Comparison of ENCODE assay signal across 1 cellular context in genomic region chr4:5045099-5045498, GRCh38.
TF ChIP-seq lines count a peak whose summit lies in the region.

No MANE protein-coding gene starts in this region.

TF ChIP-seq in HepG2, 621 proteins besides CTCF, POLR2A, EP300 and RAD21:
- TF ChIP-seq RELA (CRISPR knock-in tag; IDR thresholded peaks at IDR 0.05) (no peak), HNF4A (CRISPR knock-in tag; IDR thresholded peaks at IDR 0.05) (no peak), UBTF (CRISPR knock-in tag; IDR thresholded peaks at IDR 0.05) (no peak), ZNF790 (CRISPR knock-in tag; IDR thresholded peaks at IDR 0.05; ENCODE audit: borderline replicate concordance) (no peak), PHF5A (CRISPR knock-in tag; IDR thresholded peaks at IDR 0.05; ENCODE audit: low read depth, unreplicated experiment) (no peak), POLR2AphosphoS2 (IDR thresholded peaks at IDR 0.05; ENCODE audit: low read depth, low read length) (no peak), TCF7L2 (IDR thresholded peaks at IDR 0.05; ENCODE audit: low read depth, low read length) (no peak)
